In the genomic region with DNA sequence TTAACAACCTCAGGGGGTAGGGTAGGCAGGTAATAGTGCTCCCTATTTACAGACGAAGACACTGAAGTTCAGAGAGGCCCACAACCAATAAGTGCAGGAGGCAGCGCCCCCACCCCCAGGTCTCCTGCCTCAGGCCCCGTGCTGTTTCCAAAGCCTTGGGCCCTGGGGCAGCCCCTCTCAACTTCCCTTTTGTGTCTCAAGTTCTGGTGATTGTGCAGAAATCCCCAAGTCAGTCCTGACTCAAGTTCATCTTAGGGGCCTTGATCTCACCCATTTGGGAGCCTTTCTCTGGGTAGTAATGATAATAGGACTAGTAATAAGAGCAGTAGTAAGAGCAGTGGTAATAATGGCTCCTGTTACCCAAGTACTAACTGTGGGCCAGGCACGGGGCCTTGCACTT, we compare ENCODE assay signal across 17 cellular contexts. TPM values are rescaled to one million over a fixed set of nuclear protein-coding genes. Genes with fewer than 3 reads are reported as not detected.
DNase-seq lines count a peak whose midpoint lies in the region; ATAC-seq, FAIRE-seq and TF ChIP-seq lines count a peak whose summit lies in the region.
"Had no signal": no experiment of that assay in that cellular context is flagged by ENCODE, and none has a peak within 500 bp of the region (broad histone marks: within the 10 kb centered on the region; RNA-seq: fewer than 3 reads in every experiment).

No MANE protein-coding gene starts in this region.

- TF ChIP-seq CTCF in OCI-LY3 (IDR thresholded peaks at IDR 0.05; ENCODE audit: low read depth, low read length) = no peak; the same call in 1 of the 2 replicates
- no peak for TF ChIP-seq CTCF in GM12878 (IDR thresholded peaks at IDR 0.05 in 2 of 3, conservative IDR thresholded peaks at IDR 0.05 in 1 of 3; ENCODE audit: control insufficient read depth in 2 of 3, extremely low read depth in 1 of 3, insufficient read depth in 1 of 3, low read depth in 3 of 3, low read length in 3 of 3)
- TF ChIP-seq CTCF in Peyer's patch (IDR thresholded peaks at IDR 0.05) = no peak

- H3K4me1 ChIP-seq in OCI-LY3 (ENCODE audit: low read length) = peaks cover 28% of the 10 kb centered on the region
- H3K4me1 ChIP-seq in GM12878 (ENCODE audit: control insufficient read depth, insufficient read depth, low read length) = no peaks in the 10 kb centered on the region
- H3K4me1 ChIP-seq in Peyer's patch = peaks cover 0 to 25% (median 1%) of the 10 kb centered on the region in 4 donors

- no peaks in the 10 kb centered on the region for H3K27me3 ChIP-seq in OCI-LY3 (ENCODE audit: low read depth, low read length)
- no peaks in the 10 kb centered on the region; a peak in 1 of 4 replicates for H3K27me3 ChIP-seq in GM12878 (replicated peaks in 1 of 2; ENCODE audit: control insufficient read depth in 2 of 2, insufficient read depth in 2 of 2, low read length in 1 of 2)
- H3K27me3 ChIP-seq in Peyer's patch = no peaks in the 10 kb centered on the region
- H3K27me3 ChIP-seq: BLaER1 treated with 17β-estradiol and CSF1 and Interleukin-3, amounts not matched to agents 10 nM and 100 nM had no signal

- H4K20me1 ChIP-seq in OCI-LY3 (ENCODE audit: insufficient read depth, low read length) (no peaks in the 10 kb centered on the region), GM12878 (ENCODE audit: control insufficient read depth, insufficient read depth) (no peaks in the 10 kb centered on the region)

- no peak for FAIRE-seq in GM12878 (lab: Jason Lieb, UNC)
- FAIRE-seq: GM12891, H54 had no signal

- peak; percentile 11 for DNase-seq in SKM-1 treated with dmso at 0.1 percent for 144 hours (lab: John Stamatoyannopoulos, UW; ENCODE audit: unreplicated experiment)
- no peak for DNase-seq in SKM-1 (lab: John Stamatoyannopoulos, UW; ENCODE audit: unreplicated experiment)
- DNase-seq in GM12878 (ENCODE audit: low read depth, low spot score) = no peak
- DNase-seq in Peyer's patch = no peak
- no peak for DNase-seq in H4 (ENCODE audit: low spot score)
- DNase-seq: Calu3; CD8-positive, alpha-beta T cell; DMS79 treated with DMSO at 0.1 percent for 48 hours; GF-D8; GM23248; HFFc6 had no signal

- no peak overlapping the region; the same call in 1 of the 2 replicates for H3K4me3 ChIP-seq in OCI-LY3 (ENCODE audit: low read length)
- H3K4me3 ChIP-seq in GM12878 = no peak overlapping the region
- H3K4me3 ChIP-seq in Peyer's patch = no peak overlapping the region
- H3K4me3 ChIP-seq: BLaER1 treated with 17β-estradiol and CSF1 and Interleukin-3, amounts not matched to agents 10 nM and 100 nM; GM23248 had no signal

- no peaks in the 10 kb centered on the region for H3K79me2 ChIP-seq in OCI-LY3 (ENCODE audit: low read length)
- no peaks in the 10 kb centered on the region for H3K79me2 ChIP-seq in GM12878 (ENCODE audit: control insufficient read depth, insufficient read depth, low read length)

- POLR2A ChIA-PET in GM12878 (lab: Charles Lee) = no interaction called here

- BruUV-seq in GM12878 (replicated peaks; lab: Mats Ljungman, UMichigan) = no TSS peak

- H3K9me3 ChIP-seq in OCI-LY3 (ENCODE audit: insufficient read depth, low read length) (no peaks in the 10 kb centered on the region), GM12878 (replicated peaks; ENCODE audit: control insufficient read depth, insufficient read depth, low read length) (no peaks in the 10 kb centered on the region), Peyer's patch (no peaks in the 10 kb centered on the region)

- H3K9ac ChIP-seq in OCI-LY3 (ENCODE audit: low read length) = peak overlapping the region; percentile 39; the same call in 1 of the 2 replicates
- H3K9ac ChIP-seq in GM12878 (ENCODE audit: control insufficient read depth, insufficient read depth, low read length) = no peak overlapping the region
- H3K9ac ChIP-seq: BLaER1 treated with 17β-estradiol and CSF1 and Interleukin-3, amounts not matched to agents 10 nM and 100 nM; GM23248 had no signal

- H3K4me2 ChIP-seq in OCI-LY3 (ENCODE audit: low read length) (peak overlapping the region; percentile 50), GM12878 (ENCODE audit: control insufficient read depth, insufficient read depth) (no peak overlapping the region)

- in situ Hi-C loops in GM12878 (cut with MboI) = no loop called here

- intact Hi-C loops in GM12878 (cut with micrococcal nuclease; ENCODE audit: unreplicated experiment) = no loop called here

- no peaks in the 10 kb centered on the region for H3K36me3 ChIP-seq in OCI-LY3 (replicated peaks; ENCODE audit: low read depth, low read length)
- H3K36me3 ChIP-seq in GM12878 (ENCODE audit: control insufficient read depth in 2 of 2, insufficient read depth in 2 of 2, low read length in 1 of 2) = no peaks in the 10 kb centered on the region
- peaks cover 0 to 33% (median 0%) of the 10 kb centered on the region in 3 donors for H3K36me3 ChIP-seq in Peyer's patch
- H3K36me3 ChIP-seq: BLaER1 treated with 17β-estradiol and CSF1 and Interleukin-3, amounts not matched to agents 10 nM and 100 nM had no signal

- TF ChIP-seq RAD21 in GM12878 (IDR thresholded peaks at IDR 0.05; ENCODE audit: insufficient read depth, low read depth, low read length) = no peak

- SMC1A ChIA-PET in GM12878 (lab: Charles Lee; ENCODE audit: uncharacterized antibody, unreplicated experiment) = no interaction called here

- H3K27ac ChIP-seq in OCI-LY3 (ENCODE audit: low read length) (peak overlapping the region; percentile 77), GM12878 (ENCODE audit: control insufficient read depth, insufficient read depth) (no peak overlapping the region), Peyer's patch (no peak overlapping the region)
- H3K27ac ChIP-seq: GM23248, HL-60 had no signal

- WGBS in GM12878 (ENCODE audit: insufficient coverage, insufficient replicate concordance, low lambda C conversion rate, missing lambda C conversion rate) = 15% methylated on average over 4 of the region's 4 CpGs

- peak; percentile 55 for ATAC-seq in GM12878
- ATAC-seq: CD8-positive, alpha-beta T cell had no signal

- TF ChIP-seq POLR2A in GM12878 (IDR thresholded peaks at IDR 0.05; ENCODE audit: low read depth, low read length) = no peak
- no peak for TF ChIP-seq POLR2A in Peyer's patch (IDR thresholded peaks at IDR 0.05)

- CTCF ChIA-PET in GM12878 (lab: Yijun Ruan, JAX) = no interaction called here

- H2AFZ ChIP-seq in OCI-LY3 (ENCODE audit: low read depth, low read length) (peak overlapping the region; percentile 34; the same call in 1 of the 2 replicates), GM12878 (ENCODE audit: control insufficient read depth, low read depth, low read length) (no peak overlapping the region)
- H2AFZ ChIP-seq: GM23248 had no signal

- RAD21 ChIA-PET in GM12878 (lab: Charles Lee; ENCODE audit: unreplicated experiment) = no interaction called here

- TF ChIP-seq EP300 in GM12878 (IDR thresholded peaks at IDR 0.05; ENCODE audit: borderline replicate concordance in 1 of 2, control insufficient read depth in 1 of 2, low read depth in 2 of 2, low read length in 2 of 2) = no peak

TF ChIP-seq in GM12878, 131 proteins besides CTCF, POLR2A, EP300 and RAD21:
- TF ChIP-seq SMAD1 (IDR thresholded peaks at IDR 0.05; ENCODE audit: low read depth, partially characterized antibody) (no peak), BHLHE40 (IDR thresholded peaks at IDR 0.05; ENCODE audit: borderline replicate concordance in 1 of 2, low read depth in 2 of 2, low read length in 1 of 2) (peak in 1 of 2 experiments; percentile 41; a peak in 1 of 4 replicates)

RNA-seq across cellular contexts. Expression of a gene that starts 35.5 kb away (rescaled TPM):
- total RNA-seq in GM12878 (2013; cell fraction: nucleolus; rRNA removed) = not detected in 2 replicates
- total RNA-seq in GM12878 (2014; rRNA removed) (0.16 and 0.23 TPM in 2 replicates), GM12878 (2014; rRNA removed; fragmentation: Illumina TruSeq; extraction: Trizol) (0.27 TPM in 1 of 2 replicates, not detected in the other), GM12878 (2021) (0.28 and 0.58 TPM in 2 replicates), Peyer's patch (100 to 1,000 TPM; 106 to 761 (median 547) TPM)
- polyA plus RNA-seq in GM12878 (2011; ENCODE audit: low read depth) = 0.52 TPM
- polyA plus RNA-seq in GM12878 (2011; rRNA removed) (4.2 and 6.1 TPM in 2 replicates), GM12878 (2014; fragmentation: Illumina TruSeq; extraction: Trizol) (0.10 TPM in 1 of 2 replicates, not detected in the other), GM12878 (2014; fragmentation: Nextera tagmentation; extraction: Ambion mirVana) (not detected), GM12878 (2014; rRNA removed) (0.28 TPM in 1 of 2 replicates, not detected in the other), GM12878 (2016; fragmentation: Nextera tagmentation; extraction: Ambion mirVana) (under 1 TPM in 1 of 2 experiments, not detected in 1; 0.31 TPM)
- 5.2 and 6.1 TPM in 2 replicates for polyA plus RNA-seq in GM12878 (2011; cell fraction: cytosol; rRNA removed)
- 2.2 and 3.8 TPM in 2 replicates for polyA plus RNA-seq in GM12878 (2011; cell fraction: nucleus; rRNA removed)
- 0.89 and 2.0 TPM in 2 replicates for polyA plus RNA-seq in GM12878 (2012)
- 3.3 and 4.1 TPM in 2 replicates for polyA minus RNA-seq in GM12878 (2011; rRNA and poly(A)+ RNA removed)
- 18.6 and 21.8 TPM in 2 replicates for polyA minus RNA-seq in GM12878 (2011; cell fraction: cytosol; rRNA and poly(A)+ RNA removed)
- 2.5 and 7.8 TPM in 2 replicates for polyA minus RNA-seq in GM12878 (2011; cell fraction: nucleus; rRNA and poly(A)+ RNA removed)
- total RNA-seq in H4 (2014; rRNA removed; shearing (Covaris generic)) = 55.2 and 63.6 TPM in 2 replicates
- total RNA-seq: A172; CD8-positive, alpha-beta T cell had no signal

Comparison
In these comparisons a context has a peak if more than half of its experiments do, and no peak if none do; other contexts are left out.
1. RNA of a gene that starts 35.5 kb away (total RNA-seq): 106 to 761 TPM in Peyer's patch and 55.2 to 63.6 TPM in H4; 0.16 to 0.58 TPM in GM12878; every median in the first group is over 10 times any median in the second.